Comparison of ENCODE assay signal across 2 cellular contexts in the genomic region with DNA sequence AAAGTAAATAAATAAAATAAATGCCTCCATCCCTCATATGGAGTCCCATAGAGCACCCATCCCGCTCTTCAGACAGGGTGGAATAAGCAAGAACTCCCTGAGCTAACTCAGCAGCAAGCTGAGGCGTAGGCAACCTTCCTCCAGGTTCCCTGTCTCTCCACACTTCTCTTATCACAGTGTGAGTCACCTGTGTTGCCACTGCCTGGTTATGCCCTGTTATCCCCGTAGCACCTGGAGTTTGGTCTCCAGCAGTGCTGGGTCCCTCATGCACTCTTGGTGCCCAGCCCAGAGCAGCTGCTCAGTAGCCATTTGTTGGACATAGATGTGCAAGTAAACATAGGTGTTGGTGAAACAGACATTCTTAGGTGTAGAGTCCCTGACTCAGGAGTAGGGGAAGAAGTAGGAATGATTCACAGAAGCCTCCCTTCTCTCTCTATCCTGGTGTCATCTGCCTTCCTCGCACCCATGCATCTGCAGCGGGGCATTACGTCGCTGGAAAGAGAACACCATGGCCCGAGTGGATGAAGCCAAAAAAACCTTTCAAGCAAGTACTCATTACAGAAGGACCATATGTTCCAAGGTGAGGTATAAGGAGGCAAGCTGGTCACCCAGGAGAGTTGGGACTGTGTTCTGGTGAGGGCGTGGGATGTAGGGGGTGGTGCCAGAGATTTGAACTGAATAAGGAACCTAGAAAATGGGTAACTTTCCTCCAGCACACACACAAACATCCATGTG.
TF ChIP-seq lines count a peak whose summit lies in the region.

No MANE protein-coding gene starts in this region.

TF ChIP-seq in IMR-90, 13 proteins besides CTCF, POLR2A, EP300 and RAD21:
- TF ChIP-seq CHD1 (IDR thresholded peaks at IDR 0.05; ENCODE audit: low read depth, low read length) (no peak), RCOR1 (IDR thresholded peaks at IDR 0.05; ENCODE audit: insufficient replicate concordance, low read length) (no peak), BHLHE40 (IDR thresholded peaks at IDR 0.05; ENCODE audit: low read depth, low read length) (no peak), MAFK (IDR thresholded peaks at IDR 0.05; ENCODE audit: low read depth, low read length) (no peak), RFX5 (IDR thresholded peaks at IDR 0.05; ENCODE audit: low read depth, low read length) (no peak), CEBPB (IDR thresholded peaks at IDR 0.05; ENCODE audit: low read depth, low read length) (no peak), NFE2L2 (IDR thresholded peaks at IDR 0.05; ENCODE audit: low read depth, low read length) (no peak), MXI1 (IDR thresholded peaks at IDR 0.05; ENCODE audit: borderline replicate concordance, low read depth, low read length) (no peak), MAZ (IDR thresholded peaks at IDR 0.05; ENCODE audit: borderline replicate concordance, low read depth, low read length) (no peak)
- TF ChIP-seq, protein P1, sequence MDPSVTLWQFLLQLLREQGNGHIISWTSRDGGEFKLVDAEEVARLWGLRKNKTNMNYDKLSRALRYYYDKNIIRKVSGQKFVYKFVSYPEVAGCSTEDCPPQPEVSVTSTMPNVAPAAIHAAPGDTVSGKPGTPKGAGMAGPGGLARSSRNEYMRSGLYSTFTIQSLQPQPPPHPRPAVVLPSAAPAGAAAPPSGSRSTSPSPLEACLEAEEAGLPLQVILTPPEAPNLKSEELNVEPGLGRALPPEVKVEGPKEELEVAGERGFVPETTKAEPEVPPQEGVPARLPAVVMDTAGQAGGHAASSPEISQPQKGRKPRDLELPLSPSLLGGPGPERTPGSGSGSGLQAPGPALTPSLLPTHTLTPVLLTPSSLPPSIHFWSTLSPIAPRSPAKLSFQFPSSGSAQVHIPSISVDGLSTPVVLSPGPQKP (IDR thresholded peaks at IDR 0.05; ENCODE audit: borderline replicate concordance, low read depth, low read length): no peak
TF ChIP-seq in IMR-90: peak in this region for 0.

TF ChIP-seq in H1, 55 proteins besides CTCF, POLR2A, EP300 and RAD21:
- TF ChIP-seq SP2 (IDR thresholded peaks at IDR 0.05; ENCODE audit: low read length) (no peak), KDM1A (IDR thresholded peaks at IDR 0.05; ENCODE audit: borderline replicate concordance, low read length) (no peak), CHD7 (IDR thresholded peaks at IDR 0.05; ENCODE audit: insufficient replicate concordance, low read length) (no peak)
